In the genomic region with DNA sequence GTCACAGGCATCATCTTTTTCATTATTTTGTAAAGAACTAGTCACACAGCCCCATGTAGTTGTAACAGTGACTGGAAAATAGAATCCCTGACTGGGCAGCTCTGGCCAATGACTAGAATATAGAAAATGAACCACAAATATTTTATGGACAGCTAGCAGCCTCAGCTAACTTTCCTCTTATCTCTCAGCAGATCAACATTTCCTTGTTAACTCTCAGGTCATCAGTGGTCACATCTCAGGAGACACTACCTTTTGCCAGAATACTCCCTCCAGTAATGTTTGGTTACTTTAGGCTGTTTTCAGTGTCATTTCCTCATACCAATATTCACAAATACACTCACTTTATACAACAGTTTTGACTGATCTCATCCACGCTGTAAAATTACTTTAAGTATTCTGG, we compare ENCODE assay signal across 17 cellular contexts. TPM values are rescaled to one million over a fixed set of nuclear protein-coding genes. Genes with fewer than 3 reads are reported as not detected.
A peak's percentile ranks its signal among the peaks of the same experiment; 100 is the strongest.
DNase-seq lines count a peak whose midpoint lies in the region; ATAC-seq and TF ChIP-seq lines count a peak whose summit lies in the region.
"Had no signal": no experiment of that assay in that cellular context is flagged by ENCODE, and none has a peak within 500 bp of the region (broad histone marks: within the 10 kb centered on the region; RNA-seq: fewer than 3 reads in every experiment).

No MANE protein-coding gene starts in this region.

- TF ChIP-seq CTCF in PC-3 (conservative IDR thresholded peaks at IDR 0.05; ENCODE audit: low read depth, low read length) (no peak), uterus (IDR thresholded peaks at IDR 0.05) (no peak)

- H3K4me3 ChIP-seq in PC-3 (ENCODE audit: low read length), result no peak overlapping the region
- no peak overlapping the region for H3K4me3 ChIP-seq in uterus
- H3K4me3 ChIP-seq: BLaER1 had no signal

- H3K9me3 ChIP-seq in PC-3 (ENCODE audit: low read length) (no peaks in the 10 kb centered on the region), uterus (no peaks in the 10 kb centered on the region)
- H3K9me3 ChIP-seq: BLaER1 had no signal

- no peaks in the 10 kb centered on the region for H3K9me2 ChIP-seq in PC-3 (replicated peaks; ENCODE audit: low read length)

- POLR2A ChIA-PET in PC-3 (lab: Charles Lee; ENCODE audit: unreplicated experiment), result interaction anchor here (0.6 kb wide), 1 partner anchor 106 kb away, joined by 8 read pairs; no protein-coding TSS in a partner anchor

- H3K4me1 Mint-ChIP-seq in activated T-cell treated with anti-CD3 and anti-CD28 coated beads, Interleukin-2, amount 50 U/mL, for 72 hours (ENCODE audit: low read depth), result peaks cover 4% of the 10 kb centered on the region
- peaks cover 1% of the 10 kb centered on the region for H3K4me1 Mint-ChIP-seq in activated T-cell treated with anti-CD3 and anti-CD28 coated beads, Interleukin-2, amount 50 U/mL, for 24 hours (ENCODE audit: low read depth)

- H3K79me2 ChIP-seq in PC-3 (ENCODE audit: low read length), result no peaks in the 10 kb centered on the region

- peaks cover 0 to 1% of the 10 kb centered on the region in 2 donors for H3K36me3 Mint-ChIP-seq in activated T-cell treated with anti-CD3 and anti-CD28 coated beads, Interleukin-2, amount 50 U/mL, for 72 hours (ENCODE audit: insufficient read depth in 2 of 2)
- H3K36me3 Mint-ChIP-seq in activated T-cell treated with anti-CD3 and anti-CD28 coated beads, Interleukin-2, amount 50 U/mL, for 24 hours (ENCODE audit: low read depth), result no peaks in the 10 kb centered on the region

- H3K27ac ChIP-seq in PC-3 (ENCODE audit: low read length) (no peak overlapping the region), uterus (no peak overlapping the region)
- H3K27ac ChIP-seq: 22Rv1, BLaER1, HL-60 had no signal

- TF ChIP-seq POLR2A in uterus (IDR thresholded peaks at IDR 0.05), result no peak

- CTCF ChIA-PET in PC-3 (lab: Charles Lee), result no interaction called here

- no peak overlapping the region for H3K4me2 ChIP-seq in PC-3 (ENCODE audit: low read length)
- H3K4me2 ChIP-seq: BLaER1 had no signal

- no peak overlapping the region for H3K4me3 Mint-ChIP-seq in activated T-cell treated with anti-CD3 and anti-CD28 coated beads, Interleukin-2, amount 50 U/mL, for 72 hours
- H3K4me3 Mint-ChIP-seq in activated T-cell treated with anti-CD3 and anti-CD28 coated beads, Interleukin-2, amount 50 U/mL, for 24 hours, result no peak overlapping the region
- H3K4me3 Mint-ChIP-seq: CD4-positive, CD25-positive, alpha-beta regulatory T cell had no signal

- H3F3A ChIP-seq in PC-3 (ENCODE audit: low read length, unreplicated experiment), result no peaks in the 10 kb centered on the region

- no peak for ATAC-seq in activated T-cell treated with anti-CD3 and anti-CD28 coated beads, Interleukin-2, amount 50 U/mL, for 72 hours (replicated peaks in 1 of 2)
- peak; percentile 35 for ATAC-seq in PC-3

- H3K27ac Mint-ChIP-seq in activated T-cell treated with anti-CD3 and anti-CD28 coated beads, Interleukin-2, amount 50 U/mL, for 72 hours, result peak overlapping the region; percentile 3
- no peak overlapping the region for H3K27ac Mint-ChIP-seq in activated T-cell treated with anti-CD3 and anti-CD28 coated beads, Interleukin-2, amount 50 U/mL, for 24 hours
- H3K27ac Mint-ChIP-seq: CD4-positive, CD25-positive, alpha-beta regulatory T cell had no signal

- H3K27me3 ChIP-seq in PC-3 (ENCODE audit: low read length) (no peaks in the 10 kb centered on the region), uterus (no peaks in the 10 kb centered on the region)
- H3K27me3 ChIP-seq: BLaER1 had no signal

- H4K20me1 ChIP-seq in PC-3 (ENCODE audit: low read length), result no peaks in the 10 kb centered on the region
- H4K20me1 ChIP-seq: BLaER1 had no signal

- H3K9ac ChIP-seq in PC-3 (ENCODE audit: low read length), result no peak overlapping the region
- H3K9ac ChIP-seq: BLaER1 had no signal

- intact Hi-C loops in PC-3 (cut with micrococcal nuclease), result no loop called here
- intact Hi-C loops in uterus (cut with DNase I; ENCODE audit: low total_unique reads), result no loop called here

- no peak for DNase-seq in activated T-cell treated with anti-CD3 and anti-CD28 coated beads, Interleukin-2, amount 50 U/mL, for 72 hours
- no peak for DNase-seq in activated T-cell treated with anti-CD3 and anti-CD28 coated beads, Interleukin-2, amount 50 U/mL, for 24 hours
- DNase-seq in PC-3 (peak; percentile 25), kidney tubule cell (ENCODE audit: low spot score) (peak; percentile 38), OCI-M2 (lab: John Stamatoyannopoulos, UW; ENCODE audit: unreplicated experiment) (no peak), uterus (no peak), SHP77 treated with DMSO at 0.1 percent for 48 hours (lab: John Stamatoyannopoulos, UW) (no peak)
- DNase-seq in stimulated activated CD4-positive, alpha-beta T cell treated with anti-CD3 and anti-CD28 coated beads, Interleukin-2, amount 100 ng/mL, for 24 hours, result no peak
- DNase-seq: AML-193; CD4-positive, CD25-positive, alpha-beta regulatory T cell; DMS53; H7; IMR-90; KBM-7 had no signal

- H3K27me3 Mint-ChIP-seq in activated T-cell treated with anti-CD3 and anti-CD28 coated beads, Interleukin-2, amount 50 U/mL, for 72 hours (ENCODE audit: low read depth), result no peaks in the 10 kb centered on the region
- H3K27me3 Mint-ChIP-seq in activated T-cell treated with anti-CD3 and anti-CD28 coated beads, Interleukin-2, amount 50 U/mL, for 24 hours, result no peaks in the 10 kb centered on the region

- H3K36me3 ChIP-seq in PC-3 (ENCODE audit: low read depth, low read length), result no peaks in the 10 kb centered on the region
- H3K36me3 ChIP-seq in uterus, result no peaks in the 10 kb centered on the region
- H3K36me3 ChIP-seq: BLaER1 had no signal

- no peak overlapping the region for H2AFZ ChIP-seq in PC-3 (ENCODE audit: low read length)

- no TSS peak for BruUV-seq in PC-3 (replicated peaks; lab: Mats Ljungman, UMichigan)

- no peaks in the 10 kb centered on the region for H3K9me3 Mint-ChIP-seq in activated T-cell treated with anti-CD3 and anti-CD28 coated beads, Interleukin-2, amount 50 U/mL, for 72 hours
- no peaks in the 10 kb centered on the region for H3K9me3 Mint-ChIP-seq in activated T-cell treated with anti-CD3 and anti-CD28 coated beads, Interleukin-2, amount 50 U/mL, for 24 hours

- H3K4me1 ChIP-seq in PC-3 (ENCODE audit: insufficient read depth, low read length) (peaks cover 6% of the 10 kb centered on the region; the same call in 1 of the 2 replicates), uterus (no peaks in the 10 kb centered on the region)

RNA-seq across cellular contexts. Expression of a gene that starts 43.9 kb away (rescaled TPM):
- total RNA-seq in activated T-cell treated with anti-CD3 and anti-CD28 coated beads, Interleukin-2, amount 50 U/mL, for 72 hours, result 10 to 100 TPM; 12.9 to 13.4 TPM
- total RNA-seq in PC-3 (2014; rRNA removed), result 10.6 and 11.2 TPM in 2 replicates
- 10 to 100 TPM in 1 of 4 donors, 1 to 10 TPM in 1, under 1 TPM in 2; under 0.01 to 26.5 (median 3.5) TPM for total RNA-seq in uterus

RNA-seq across cellular contexts. Expression of a gene that starts 55.2 kb away (rescaled TPM):
- 10 to 100 TPM; 53.1 to 62.4 TPM for total RNA-seq in activated T-cell treated with anti-CD3 and anti-CD28 coated beads, Interleukin-2, amount 50 U/mL, for 72 hours
- total RNA-seq in PC-3 (2014; rRNA removed) (51.5 and 55.8 TPM in 2 replicates), uterus (100 to 1,000 TPM in 2 of 4 donors, 10 to 100 TPM in 2; 91.5 to 229 (median 112) TPM)

RNA-seq across cellular contexts. Expression of a gene that starts 55.4 kb away (rescaled TPM):
- total RNA-seq in activated T-cell treated with anti-CD3 and anti-CD28 coated beads, Interleukin-2, amount 50 U/mL, for 72 hours, result 10 to 100 TPM; 22.7 to 23.5 TPM
- total RNA-seq in PC-3 (2014; rRNA removed) (18.9 and 36.8 TPM in 2 replicates), uterus (10 to 100 TPM; 15.9 to 55.7 (median 26.6) TPM)

Comparison
In these comparisons a context has a peak if more than half of its experiments do, and no peak if none do; other contexts are left out.
1. DNase-seq: peak in PC-3 (single experiment) and kidney tubule cell (single experiment); none in activated T-cell treated with anti-CD3 and anti-CD28 coated beads, Interleukin-2, amount 50 U/mL, for 72 hours (0 of 2), activated T-cell treated with anti-CD3 and anti-CD28 coated beads, Interleukin-2, amount 50 U/mL, for 24 hours (single experiment), OCI-M2 (single experiment), stimulated activated CD4-positive, alpha-beta T cell treated with anti-CD3 and anti-CD28 coated beads, Interleukin-2, amount 100 ng/mL, for 24 hours (0 of 2), uterus (0 of 2) and SHP77 treated with DMSO at 0.1 percent for 48 hours (single experiment).